ENCODE assay signal across 1 cellular context in the genomic region with DNA sequence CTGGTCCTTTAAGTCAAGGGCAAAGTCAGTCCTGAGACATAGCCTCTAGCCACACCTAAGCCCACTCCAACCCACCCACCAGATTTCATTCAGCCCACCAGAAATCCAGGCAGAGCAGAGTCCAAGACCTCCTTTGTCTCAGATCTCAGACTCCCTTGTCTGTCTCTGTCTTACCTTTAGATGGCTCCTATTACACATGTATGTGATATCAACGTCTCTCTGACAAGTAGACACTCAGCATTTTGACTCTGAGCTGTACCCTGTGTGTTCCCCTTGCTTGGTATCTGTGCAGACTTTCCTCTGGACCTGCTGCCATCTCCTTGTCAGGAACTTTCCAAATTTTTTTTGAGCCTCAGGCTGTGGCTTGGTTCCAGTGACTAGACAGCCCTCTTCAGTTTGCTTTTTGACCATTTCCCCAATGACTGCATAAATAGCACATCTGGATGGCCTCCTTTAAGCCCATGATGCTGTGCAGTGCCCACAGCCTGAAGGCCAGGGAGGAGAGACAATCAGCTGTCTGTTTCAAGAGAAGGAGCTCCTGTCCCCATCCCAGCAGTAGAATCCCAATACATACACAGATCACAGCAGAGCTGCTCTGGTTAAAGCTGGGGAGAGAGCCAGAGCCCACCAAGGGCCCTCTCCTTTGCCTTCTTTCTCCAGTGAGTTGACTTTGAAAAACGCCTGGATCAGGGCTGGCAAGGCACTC.
TF ChIP-seq lines count a peak whose summit lies in the region.

No MANE protein-coding gene starts in this region.

TF ChIP-seq in H1, 55 proteins besides CTCF, POLR2A, EP300 and RAD21:
- TF ChIP-seq SIN3A (conservative IDR thresholded peaks at IDR 0.05 in 1 of 2, IDR thresholded peaks at IDR 0.05 in 1 of 2; ENCODE audit: low read depth in 1 of 2, low read length in 2 of 2) (no peak), JUN (IDR thresholded peaks at IDR 0.05; ENCODE audit: low read depth, low read length) (no peak), EZH2 (IDR thresholded peaks at IDR 0.05; ENCODE audit: low read depth, low read length, severe bottlenecking) (no peak), SIRT6 (IDR thresholded peaks at IDR 0.05; ENCODE audit: low read length) (no peak), HDAC6 (IDR thresholded peaks at IDR 0.05; ENCODE audit: low read depth, low read length) (no peak), SP1 (IDR thresholded peaks at IDR 0.05; ENCODE audit: low read depth, low read length) (no peak), POU5F1 (IDR thresholded peaks at IDR 0.05; ENCODE audit: low read depth, low read length) (no peak), KDM4A (IDR thresholded peaks at IDR 0.05; ENCODE audit: low read depth, low read length, severe bottlenecking) (no peak), CBX5 (IDR thresholded peaks at IDR 0.05; ENCODE audit: low read depth, low read length) (no peak), TCF12 (IDR thresholded peaks at IDR 0.05; ENCODE audit: low read depth, low read length) (no peak), CHD2 (IDR thresholded peaks at IDR 0.05; ENCODE audit: low read length) (no peak), RNF2 (IDR thresholded peaks at IDR 0.05; ENCODE audit: borderline replicate concordance, low read depth, low read length, missing control alignments, poor library complexity, severe bottlenecking) (no peak), KDM5A (IDR thresholded peaks at IDR 0.05; ENCODE audit: low read length) (no peak), RFX5 (IDR thresholded peaks at IDR 0.05; ENCODE audit: borderline replicate concordance, low read depth, low read length) (no peak), BCL11A (IDR thresholded peaks at IDR 0.05; ENCODE audit: low read depth in 2 of 2, low read length in 2 of 2) (no peak)
- TF ChIP-seq, protein P1, sequence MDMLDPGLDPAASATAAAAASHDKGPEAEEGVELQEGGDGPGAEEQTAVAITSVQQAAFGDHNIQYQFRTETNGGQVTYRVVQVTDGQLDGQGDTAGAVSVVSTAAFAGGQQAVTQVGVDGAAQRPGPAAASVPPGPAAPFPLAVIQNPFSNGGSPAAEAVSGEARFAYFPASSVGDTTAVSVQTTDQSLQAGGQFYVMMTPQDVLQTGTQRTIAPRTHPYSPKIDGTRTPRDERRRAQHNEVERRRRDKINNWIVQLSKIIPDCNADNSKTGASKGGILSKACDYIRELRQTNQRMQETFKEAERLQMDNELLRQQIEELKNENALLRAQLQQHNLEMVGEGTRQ (IDR thresholded peaks at IDR 0.05; ENCODE audit: low read length), result no peak
- TF ChIP-seq, protein P2, sequence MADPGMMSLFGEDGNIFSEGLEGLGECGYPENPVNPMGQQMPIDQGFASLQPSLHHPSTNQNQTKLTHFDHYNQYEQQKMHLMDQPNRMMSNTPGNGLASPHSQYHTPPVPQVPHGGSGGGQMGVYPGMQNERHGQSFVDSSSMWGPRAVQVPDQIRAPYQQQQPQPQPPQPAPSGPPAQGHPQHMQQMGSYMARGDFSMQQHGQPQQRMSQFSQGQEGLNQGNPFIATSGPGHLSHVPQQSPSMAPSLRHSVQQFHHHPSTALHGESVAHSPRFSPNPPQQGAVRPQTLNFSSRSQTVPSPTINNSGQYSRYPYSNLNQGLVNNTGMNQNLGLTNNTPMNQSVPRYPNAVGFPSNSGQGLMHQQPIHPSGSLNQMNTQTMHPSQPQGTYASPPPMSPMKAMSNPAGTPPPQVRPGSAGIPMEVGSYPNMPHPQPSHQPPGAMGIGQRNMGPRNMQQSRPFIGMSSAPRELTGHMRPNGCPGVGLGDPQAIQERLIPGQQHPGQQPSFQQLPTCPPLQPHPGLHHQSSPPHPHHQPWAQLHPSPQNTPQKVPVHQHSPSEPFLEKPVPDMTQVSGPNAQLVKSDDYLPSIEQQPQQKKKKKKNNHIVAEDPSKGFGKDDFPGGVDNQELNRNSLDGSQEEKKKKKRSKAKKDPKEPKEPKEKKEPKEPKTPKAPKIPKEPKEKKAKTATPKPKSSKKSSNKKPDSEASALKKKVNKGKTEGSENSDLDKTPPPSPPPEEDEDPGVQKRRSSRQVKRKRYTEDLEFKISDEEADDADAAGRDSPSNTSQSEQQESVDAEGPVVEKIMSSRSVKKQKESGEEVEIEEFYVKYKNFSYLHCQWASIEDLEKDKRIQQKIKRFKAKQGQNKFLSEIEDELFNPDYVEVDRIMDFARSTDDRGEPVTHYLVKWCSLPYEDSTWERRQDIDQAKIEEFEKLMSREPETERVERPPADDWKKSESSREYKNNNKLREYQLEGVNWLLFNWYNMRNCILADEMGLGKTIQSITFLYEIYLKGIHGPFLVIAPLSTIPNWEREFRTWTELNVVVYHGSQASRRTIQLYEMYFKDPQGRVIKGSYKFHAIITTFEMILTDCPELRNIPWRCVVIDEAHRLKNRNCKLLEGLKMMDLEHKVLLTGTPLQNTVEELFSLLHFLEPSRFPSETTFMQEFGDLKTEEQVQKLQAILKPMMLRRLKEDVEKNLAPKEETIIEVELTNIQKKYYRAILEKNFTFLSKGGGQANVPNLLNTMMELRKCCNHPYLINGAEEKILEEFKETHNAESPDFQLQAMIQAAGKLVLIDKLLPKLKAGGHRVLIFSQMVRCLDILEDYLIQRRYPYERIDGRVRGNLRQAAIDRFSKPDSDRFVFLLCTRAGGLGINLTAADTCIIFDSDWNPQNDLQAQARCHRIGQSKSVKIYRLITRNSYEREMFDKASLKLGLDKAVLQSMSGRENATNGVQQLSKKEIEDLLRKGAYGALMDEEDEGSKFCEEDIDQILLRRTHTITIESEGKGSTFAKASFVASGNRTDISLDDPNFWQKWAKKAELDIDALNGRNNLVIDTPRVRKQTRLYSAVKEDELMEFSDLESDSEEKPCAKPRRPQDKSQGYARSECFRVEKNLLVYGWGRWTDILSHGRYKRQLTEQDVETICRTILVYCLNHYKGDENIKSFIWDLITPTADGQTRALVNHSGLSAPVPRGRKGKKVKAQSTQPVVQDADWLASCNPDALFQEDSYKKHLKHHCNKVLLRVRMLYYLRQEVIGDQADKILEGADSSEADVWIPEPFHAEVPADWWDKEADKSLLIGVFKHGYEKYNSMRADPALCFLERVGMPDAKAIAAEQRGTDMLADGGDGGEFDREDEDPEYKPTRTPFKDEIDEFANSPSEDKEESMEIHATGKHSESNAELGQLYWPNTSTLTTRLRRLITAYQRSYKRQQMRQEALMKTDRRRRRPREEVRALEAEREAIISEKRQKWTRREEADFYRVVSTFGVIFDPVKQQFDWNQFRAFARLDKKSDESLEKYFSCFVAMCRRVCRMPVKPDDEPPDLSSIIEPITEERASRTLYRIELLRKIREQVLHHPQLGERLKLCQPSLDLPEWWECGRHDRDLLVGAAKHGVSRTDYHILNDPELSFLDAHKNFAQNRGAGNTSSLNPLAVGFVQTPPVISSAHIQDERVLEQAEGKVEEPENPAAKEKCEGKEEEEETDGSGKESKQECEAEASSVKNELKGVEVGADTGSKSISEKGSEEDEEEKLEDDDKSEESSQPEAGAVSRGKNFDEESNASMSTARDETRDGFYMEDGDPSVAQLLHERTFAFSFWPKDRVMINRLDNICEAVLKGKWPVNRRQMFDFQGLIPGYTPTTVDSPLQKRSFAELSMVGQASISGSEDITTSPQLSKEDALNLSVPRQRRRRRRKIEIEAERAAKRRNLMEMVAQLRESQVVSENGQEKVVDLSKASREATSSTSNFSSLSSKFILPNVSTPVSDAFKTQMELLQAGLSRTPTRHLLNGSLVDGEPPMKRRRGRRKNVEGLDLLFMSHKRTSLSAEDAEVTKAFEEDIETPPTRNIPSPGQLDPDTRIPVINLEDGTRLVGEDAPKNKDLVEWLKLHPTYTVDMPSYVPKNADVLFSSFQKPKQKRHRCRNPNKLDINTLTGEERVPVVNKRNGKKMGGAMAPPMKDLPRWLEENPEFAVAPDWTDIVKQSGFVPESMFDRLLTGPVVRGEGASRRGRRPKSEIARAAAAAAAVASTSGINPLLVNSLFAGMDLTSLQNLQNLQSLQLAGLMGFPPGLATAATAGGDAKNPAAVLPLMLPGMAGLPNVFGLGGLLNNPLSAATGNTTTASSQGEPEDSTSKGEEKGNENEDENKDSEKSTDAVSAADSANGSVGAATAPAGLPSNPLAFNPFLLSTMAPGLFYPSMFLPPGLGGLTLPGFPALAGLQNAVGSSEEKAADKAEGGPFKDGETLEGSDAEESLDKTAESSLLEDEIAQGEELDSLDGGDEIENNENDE (IDR thresholded peaks at IDR 0.05; ENCODE audit: insufficient replicate concordance, low read length), result no peak
- TF ChIP-seq, protein P3, sequence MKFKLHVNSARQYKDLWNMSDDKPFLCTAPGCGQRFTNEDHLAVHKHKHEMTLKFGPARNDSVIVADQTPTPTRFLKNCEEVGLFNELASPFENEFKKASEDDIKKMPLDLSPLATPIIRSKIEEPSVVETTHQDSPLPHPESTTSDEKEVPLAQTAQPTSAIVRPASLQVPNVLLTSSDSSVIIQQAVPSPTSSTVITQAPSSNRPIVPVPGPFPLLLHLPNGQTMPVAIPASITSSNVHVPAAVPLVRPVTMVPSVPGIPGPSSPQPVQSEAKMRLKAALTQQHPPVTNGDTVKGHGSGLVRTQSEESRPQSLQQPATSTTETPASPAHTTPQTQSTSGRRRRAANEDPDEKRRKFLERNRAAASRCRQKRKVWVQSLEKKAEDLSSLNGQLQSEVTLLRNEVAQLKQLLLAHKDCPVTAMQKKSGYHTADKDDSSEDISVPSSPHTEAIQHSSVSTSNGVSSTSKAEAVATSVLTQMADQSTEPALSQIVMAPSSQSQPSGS (IDR thresholded peaks at IDR 0.05; ENCODE audit: low read length), result no peak
